Comparison of ENCODE assay signal across 22 cellular contexts in genomic region chr9:115507148-115507547, GRCh38.
DNase-seq lines count a peak whose midpoint lies in the region; ATAC-seq and TF ChIP-seq lines count a peak whose summit lies in the region.
"Had no signal": no experiment of that assay in that cellular context is flagged by ENCODE, and none has a peak within 500 bp of the region (broad histone marks: within the 10 kb centered on the region; RNA-seq: fewer than 3 reads in every experiment).

No MANE protein-coding gene starts in this region.

- no peaks in the 10 kb centered on the region for H3K27me3 ChIP-seq in body of pancreas

- ATAC-seq in stimulated activated effector memory CD8-positive, alpha-beta T cell treated with anti-CD3 and anti-CD28 coated beads, Interleukin-12 subunit alpha, Interleukin-12 subunit beta, amount 100 ng/mL, for 72 hours: peak; percentile 28
- ATAC-seq in HG03025 (IDR thresholded peaks at IDR 0.05; ENCODE audit: low FRiP score, unreplicated experiment) (no peak), body of pancreas (no peak)
- ATAC-seq: Panc1 had no signal

- no peak for TF ChIP-seq CTCF in body of pancreas (IDR thresholded peaks at IDR 0.05)

- intact Hi-C loops in body of pancreas (cut with DNase I): no loop called here

- H3K4me3 Mint-ChIP-seq in stimulated activated effector memory CD8-positive, alpha-beta T cell treated with anti-CD3 and anti-CD28 coated beads, Interleukin-12 subunit alpha, Interleukin-12 subunit beta, amount 100 ng/mL, for 72 hours: no peak overlapping the region
- H3K4me3 Mint-ChIP-seq: HFFc6, IgD-negative memory B cell had no signal

- no peaks in the 10 kb centered on the region for H3K9me3 ChIP-seq in body of pancreas
- H3K9me3 ChIP-seq: HAP-1 had no signal

- no peak overlapping the region for H3K27ac Mint-ChIP-seq in stimulated activated effector memory CD8-positive, alpha-beta T cell treated with anti-CD3 and anti-CD28 coated beads, Interleukin-12 subunit alpha, Interleukin-12 subunit beta, amount 100 ng/mL, for 72 hours
- H3K27ac Mint-ChIP-seq: HFFc6, IgD-negative memory B cell had no signal

- H3K9me3 Mint-ChIP-seq in stimulated activated effector memory CD8-positive, alpha-beta T cell treated with anti-CD3 and anti-CD28 coated beads, Interleukin-12 subunit alpha, Interleukin-12 subunit beta, amount 100 ng/mL, for 72 hours: peaks cover 2% of the 10 kb centered on the region
- H3K9me3 Mint-ChIP-seq: HFFc6 had no signal

- no peaks in the 10 kb centered on the region for H3K36me3 Mint-ChIP-seq in stimulated activated effector memory CD8-positive, alpha-beta T cell treated with anti-CD3 and anti-CD28 coated beads, Interleukin-12 subunit alpha, Interleukin-12 subunit beta, amount 100 ng/mL, for 72 hours
- H3K36me3 Mint-ChIP-seq: IgD-negative memory B cell had no signal

- no peaks in the 10 kb centered on the region for H3K4me1 ChIP-seq in body of pancreas
- H3K4me1 ChIP-seq: HAP-1 had no signal

- H3K27ac ChIP-seq in body of pancreas: no peak overlapping the region
- H3K27ac ChIP-seq: KMS-11, RWPE1 had no signal

- peak; percentile 45 for DNase-seq in NCI-H2171 treated with DMSO at 0.1 percent for 48 hours (lab: John Stamatoyannopoulos, UW)
- DNase-seq in NCI-H2171 (lab: John Stamatoyannopoulos, UW): no peak
- DNase-seq in NCI-H446 treated with DMSO at 0.1 percent for 48 hours (lab: John Stamatoyannopoulos, UW): peak; percentile 37
- DNase-seq in SW480 (ENCODE audit: low spot score): peak; percentile 9
- no peak for DNase-seq in stimulated activated effector memory CD8-positive, alpha-beta T cell treated with anti-CD3 and anti-CD28 coated beads, Interleukin-12 subunit alpha, Interleukin-12 subunit beta, amount 100 ng/mL, for 72 hours (ENCODE audit: low spot score in 2 of 2)
- no peak for DNase-seq in activated CD4-positive, alpha-beta T cell treated with anti-CD3 and anti-CD28 coated beads, Interleukin-2, amount 50 U/mL, for 4 hours
- DNase-seq in body of pancreas: no peak
- DNase-seq: Calu3, GOT3, HFFc6, MM.1S, NCI-H1694, NCI-H2081 treated with DMSO at 0.1 percent for 48 hours, NCI-H2227 treated with DMSO at 0.1 percent for 48 hours, NCI-H82, SHP77 had no signal

- H3K4me3 ChIP-seq in body of pancreas: no peak overlapping the region
- H3K4me3 ChIP-seq: HAP-1 had no signal

- no peak for TF ChIP-seq POLR2A in body of pancreas (IDR thresholded peaks at IDR 0.05)

- no peaks in the 10 kb centered on the region for H3K4me1 Mint-ChIP-seq in stimulated activated effector memory CD8-positive, alpha-beta T cell treated with anti-CD3 and anti-CD28 coated beads, Interleukin-12 subunit alpha, Interleukin-12 subunit beta, amount 100 ng/mL, for 72 hours
- H3K4me1 Mint-ChIP-seq: IgD-negative memory B cell had no signal

- no peaks in the 10 kb centered on the region for H3K36me3 ChIP-seq in body of pancreas (replicated peaks in 1 of 2; ENCODE audit: insufficient read depth in 1 of 2, low read depth in 2 of 2)
- H3K36me3 ChIP-seq: HAP-1 had no signal

Comparison
In these comparisons a context has a peak if more than half of its experiments do, and no peak if none do; other contexts are left out.
1. DNase-seq: peak in NCI-H2171 treated with DMSO at 0.1 percent for 48 hours (single experiment), NCI-H446 treated with DMSO at 0.1 percent for 48 hours (single experiment) and SW480 (single experiment); none in NCI-H2171 (single experiment), stimulated activated effector memory CD8-positive, alpha-beta T cell treated with anti-CD3 and anti-CD28 coated beads, Interleukin-12 subunit alpha, Interleukin-12 subunit beta, amount 100 ng/mL, for 72 hours (0 of 2), activated CD4-positive, alpha-beta T cell treated with anti-CD3 and anti-CD28 coated beads, Interleukin-2, amount 50 U/mL, for 4 hours (0 of 2) and body of pancreas (0 of 4).